ENCODE assay signal across 23 cellular contexts in the genomic region with DNA sequence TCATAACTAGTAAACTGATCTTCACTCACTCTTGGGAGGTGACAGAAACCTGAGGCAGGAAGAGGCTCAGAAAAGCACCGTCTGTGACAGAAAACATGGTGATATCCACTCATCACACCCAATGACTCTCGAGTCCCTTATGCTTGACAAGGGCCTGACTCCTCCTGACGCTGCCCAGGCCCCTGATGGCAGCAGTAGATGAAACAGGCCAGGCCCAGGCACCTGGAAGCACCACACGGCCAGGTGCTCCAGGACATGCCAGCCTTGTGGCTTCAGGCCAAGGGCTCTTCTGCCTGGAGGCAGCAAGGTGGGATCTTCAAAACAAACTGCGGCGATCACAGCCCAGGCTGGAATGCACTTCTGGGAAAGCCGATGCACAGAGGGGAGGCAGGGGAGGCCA.
DNase-seq lines count a peak whose midpoint lies in the region; ATAC-seq lines count a peak whose summit lies in the region.
"Had no signal": no experiment of that assay in that cellular context is flagged by ENCODE, and none has a peak within 500 bp of the region (broad histone marks: within the 10 kb centered on the region; RNA-seq: fewer than 3 reads in every experiment).

No MANE protein-coding gene starts in this region.

- POLR2A ChIA-PET in activated CD4-positive, alpha-beta T cell treated with anti-CD3 and anti-CD28 coated beads, Interleukin-2, amount 10 ng/mL, durations not matched to agents 7 days and 5 days (lab: Charles Lee) = no interaction called here

- H3K27me3 Mint-ChIP-seq in activated CD4-positive, alpha-beta T cell treated with anti-CD3 and anti-CD28 coated beads, Interleukin-2, amount 10 ng/mL, durations not matched to agents 7 days and 5 days = no peaks in the 10 kb centered on the region
- no peaks in the 10 kb centered on the region for H3K27me3 Mint-ChIP-seq in stimulated activated naive B cell treated with anti-CD40 and anti-IgM and Interleukin-4, amounts not matched to agents 10 μg/mL and 1 μg/mL and 100 μg/mL, for 72 hours
- H3K27me3 Mint-ChIP-seq: CD4-positive, alpha-beta memory T cell had no signal

- CTCF ChIA-PET in activated CD4-positive, alpha-beta T cell treated with anti-CD3 and anti-CD28 coated beads, Interleukin-2, amount 10 ng/mL, durations not matched to agents 7 days and 5 days (lab: Charles Lee) = no interaction called here

- no peaks in the 10 kb centered on the region for H3K9me3 Mint-ChIP-seq in activated CD4-positive, alpha-beta T cell treated with anti-CD3 and anti-CD28 coated beads, Interleukin-2, amount 10 ng/mL, durations not matched to agents 7 days and 5 days
- H3K9me3 Mint-ChIP-seq in stimulated activated naive B cell treated with anti-CD40 and anti-IgM and Interleukin-4, amounts not matched to agents 10 μg/mL and 1 μg/mL and 100 μg/mL, for 72 hours = no peaks in the 10 kb centered on the region
- H3K9me3 Mint-ChIP-seq: CD4-positive, alpha-beta memory T cell; H9; HFFc6 had no signal

- peak overlapping the region; percentile 31 for H3K27ac Mint-ChIP-seq in activated CD4-positive, alpha-beta T cell treated with anti-CD3 and anti-CD28 coated beads, Interleukin-2, amount 10 ng/mL, durations not matched to agents 7 days and 5 days
- peak overlapping the region; percentile 14 for H3K27ac Mint-ChIP-seq in stimulated activated naive B cell treated with anti-CD40 and anti-IgM and Interleukin-4, amounts not matched to agents 10 μg/mL and 1 μg/mL and 100 μg/mL, for 72 hours
- H3K27ac Mint-ChIP-seq: HFFc6 had no signal

- peaks cover 2% of the 10 kb centered on the region for H3K4me1 Mint-ChIP-seq in activated CD4-positive, alpha-beta T cell treated with anti-CD3 and anti-CD28 coated beads, Interleukin-2, amount 10 ng/mL, durations not matched to agents 7 days and 5 days
- peaks cover 2 to 5% of the 10 kb centered on the region in 2 donors for H3K4me1 Mint-ChIP-seq in stimulated activated naive B cell treated with anti-CD40 and anti-IgM and Interleukin-4, amounts not matched to agents 10 μg/mL and 1 μg/mL and 100 μg/mL, for 72 hours
- H3K4me1 Mint-ChIP-seq: H9 had no signal

- DNase-seq in activated CD4-positive, alpha-beta T cell treated with anti-CD3 and anti-CD28 coated beads, Interleukin-2, amount 10 ng/mL, durations not matched to agents 7 days and 5 days = no peak
- DNase-seq in activated CD4-positive, alpha-beta T cell treated with anti-CD3 and anti-CD28 coated beads, Interleukin-2, amount 50 U/mL, for 1 hour = no peak
- DNase-seq in DMS79 treated with DMSO at 0.1 percent for 48 hours (lab: John Stamatoyannopoulos, UW) (peak; percentile 83), SK-N-DZ (ENCODE audit: low spot score) (peak; percentile 53), HuH-7.5 (ENCODE audit: low spot score) (no peak), SW480 (ENCODE audit: low spot score) (no peak)
- DNase-seq in stimulated activated naive B cell treated with anti-CD40 and anti-IgM and Interleukin-4, amounts not matched to agents 10 μg/mL and 1 μg/mL and 100 μg/mL, for 72 hours = no peak
- DNase-seq: Caco-2; CD4-positive, alpha-beta memory T cell; DMS 273 treated with DMSO at 0.1 percent for 48 hours; GM23248; H9; HFFc6; KBM-7; MM.1S; NCI-H1048; NCI-H2081; NCI-H82; PC-9; RPMI8226; SHP77 treated with DMSO at 0.1 percent for 48 hours; T-helper 1 cell had no signal

- ATAC-seq in stimulated activated naive B cell treated with anti-CD40 and anti-IgM and Interleukin-4, amounts not matched to agents 10 μg/mL and 1 μg/mL and 100 μg/mL, for 72 hours (replicated peaks) = no peak
- ATAC-seq: HepG2 had no signal

- H3K36me3 Mint-ChIP-seq in activated CD4-positive, alpha-beta T cell treated with anti-CD3 and anti-CD28 coated beads, Interleukin-2, amount 10 ng/mL, durations not matched to agents 7 days and 5 days (ENCODE audit: low read depth) = no peaks in the 10 kb centered on the region
- peaks cover 44 to 52% of the 10 kb centered on the region in 2 donors for H3K36me3 Mint-ChIP-seq in stimulated activated naive B cell treated with anti-CD40 and anti-IgM and Interleukin-4, amounts not matched to agents 10 μg/mL and 1 μg/mL and 100 μg/mL, for 72 hours

- no peak overlapping the region for H3K4me3 Mint-ChIP-seq in activated CD4-positive, alpha-beta T cell treated with anti-CD3 and anti-CD28 coated beads, Interleukin-2, amount 10 ng/mL, durations not matched to agents 7 days and 5 days
- no peak overlapping the region for H3K4me3 Mint-ChIP-seq in stimulated activated naive B cell treated with anti-CD40 and anti-IgM and Interleukin-4, amounts not matched to agents 10 μg/mL and 1 μg/mL and 100 μg/mL, for 72 hours
- H3K4me3 Mint-ChIP-seq: CD4-positive, alpha-beta memory T cell; H9; HFFc6 had no signal

Comparison
In these comparisons a context has a peak if more than half of its experiments do, and no peak if none do; other contexts are left out.
1. DNase-seq: peak in DMS79 treated with DMSO at 0.1 percent for 48 hours (single experiment) and SK-N-DZ (single experiment); none in activated CD4-positive, alpha-beta T cell treated with anti-CD3 and anti-CD28 coated beads, Interleukin-2, amount 10 ng/mL, durations not matched to agents 7 days and 5 days (single experiment), activated CD4-positive, alpha-beta T cell treated with anti-CD3 and anti-CD28 coated beads, Interleukin-2, amount 50 U/mL, for 1 hour (single experiment), stimulated activated naive B cell treated with anti-CD40 and anti-IgM and Interleukin-4, amounts not matched to agents 10 μg/mL and 1 μg/mL and 100 μg/mL, for 72 hours (single experiment), HuH-7.5 (single experiment) and SW480 (single experiment).